ENCODE assay signal across 8 cellular contexts in the genomic region with DNA sequence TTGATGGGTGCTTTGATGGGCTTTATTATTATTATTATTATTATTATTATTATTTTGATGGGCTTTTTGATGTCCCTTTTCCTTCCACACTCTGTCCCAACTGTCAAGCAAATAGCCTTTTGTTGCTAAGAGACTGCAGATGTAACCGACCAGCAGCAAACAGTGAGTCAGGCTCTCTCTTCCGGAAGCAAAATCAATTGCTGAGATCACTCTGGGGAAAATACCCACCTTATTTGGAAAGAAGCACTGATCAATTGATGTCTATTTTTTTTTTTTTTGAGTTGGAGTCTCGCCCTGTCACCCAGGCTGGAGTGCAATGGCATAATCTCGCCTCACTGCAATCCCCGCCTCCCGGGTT. TPM values are rescaled to one million over a fixed set of nuclear protein-coding genes. Genes with fewer than 3 reads are reported as not detected.
DNase-seq lines count a peak whose midpoint lies in the region; ATAC-seq and TF ChIP-seq lines count a peak whose summit lies in the region.

No MANE protein-coding gene starts in this region.

- DNase-seq in NOMO-1 treated with DMSO at 0.1 percent for 48 hours (lab: John Stamatoyannopoulos, UW; ENCODE audit: unreplicated experiment): peak; percentile 56
- DNase-seq in NOMO-1 treated with dmso at 0.1 percent for 144 hours (lab: John Stamatoyannopoulos, UW; ENCODE audit: unreplicated experiment): no peak
- no peak for DNase-seq in RWPE2 (ENCODE audit: low spot score)
- DNase-seq in chondrocyte (ENCODE audit: low spot score): no peak
- peak; percentile 29 for DNase-seq in mucosa of gallbladder (ENCODE audit: low spot score)
- DNase-seq in aorta: no peak
- no peak for DNase-seq in NCI-H1417 treated with DMSO at 0.1 percent for 48 hours (lab: John Stamatoyannopoulos, UW)
- no peak for DNase-seq in KBM-7

- H3K4me3 Mint-ChIP-seq in chondrocyte (ENCODE audit: unreplicated experiment): peak overlapping the region; percentile 60

- H3K27ac Mint-ChIP-seq in chondrocyte (ENCODE audit: unreplicated experiment): peak overlapping the region; percentile 98

- H3K4me1 ChIP-seq in RWPE2 (ENCODE audit: insufficient read depth, poor library complexity, severe bottlenecking) (peaks cover 49% of the 10 kb centered on the region), aorta (ENCODE audit: control insufficient read depth in 1 of 2, insufficient read depth in 2 of 2, low read length in 2 of 2) (peaks cover 0 to 2% of the 10 kb centered on the region in 2 donors)

- H3K36me3 ChIP-seq in RWPE2 (ENCODE audit: low read depth) (peaks cover 74% of the 10 kb centered on the region), aorta (ENCODE audit: control insufficient read depth in 1 of 2, insufficient read depth in 2 of 2, low read length in 1 of 2) (no peaks in the 10 kb centered on the region)

- no peaks in the 10 kb centered on the region for H3K9me3 Mint-ChIP-seq in chondrocyte (ENCODE audit: low read depth)

- in situ Hi-C loops in KBM-7 (cut with MboI; ENCODE audit: low pct_unique_long_range_greater_than_20kb, low sequenced_read_pairs): no loop called here

- H3K27me3 Mint-ChIP-seq in chondrocyte (ENCODE audit: low read depth): no peaks in the 10 kb centered on the region

- 47 to 50% methylated on average over 6 of the region's 6 CpGs for WGBS in aorta, 2 donors

- H3K27ac ChIP-seq in RWPE2 (ENCODE audit: poor library complexity, severe bottlenecking) (peak overlapping the region; percentile 97), aorta (ENCODE audit: low read depth in 1 of 2, low read length in 2 of 2) (peak overlapping the region; percentile 74 to 97)

- no peaks in the 10 kb centered on the region for H3K9me3 ChIP-seq in RWPE2 (ENCODE audit: severe bottlenecking)
- H3K9me3 ChIP-seq in aorta (ENCODE audit: control insufficient read depth, low read length): no peaks in the 10 kb centered on the region

- TF ChIP-seq CTCF in RWPE2 (IDR thresholded peaks at IDR 0.05; ENCODE audit: poor library complexity, severe bottlenecking) (no peak), chondrocyte (IDR thresholded peaks at IDR 0.05) (no peak)

- intact Hi-C loops in aorta (cut with DNase I): loop anchor here in 1 of 2 donors (5.0 kb wide), 1 partner anchor 55 kb away; no protein-coding TSS in a partner anchor

- peaks cover 77% of the 10 kb centered on the region for H3K4me1 Mint-ChIP-seq in chondrocyte (ENCODE audit: low read depth)

- no peak for ATAC-seq in RWPE2 (ENCODE audit: low read depth)
- no peak for ATAC-seq in aorta (ENCODE audit: low FRiP score)

- no peaks in the 10 kb centered on the region for H3K27me3 ChIP-seq in RWPE2 (ENCODE audit: insufficient read depth, poor library complexity, severe bottlenecking)
- no peaks in the 10 kb centered on the region for H3K27me3 ChIP-seq in aorta (ENCODE audit: control insufficient read depth in 1 of 2, insufficient read depth in 2 of 2, low read length in 1 of 2)

- peaks cover 9% of the 10 kb centered on the region for H3K36me3 Mint-ChIP-seq in chondrocyte (ENCODE audit: low read depth)

- peak overlapping the region; percentile 78 for H3K4me3 ChIP-seq in RWPE2 (ENCODE audit: severe bottlenecking)
- H3K4me3 ChIP-seq in aorta (ENCODE audit: low read length in 2 of 2): no peak overlapping the region

RNA-seq across cellular contexts. Expression of gene LDLR, which starts 2.9 kb away (rescaled TPM):
- total RNA-seq in chondrocyte (76.8 to 121 TPM (median 117 TPM) in 3 replicates), mucosa of gallbladder (190 TPM), aorta (10 to 100 TPM; 50.4 to 94.0 TPM)
- 1 to 10 TPM; 3.4 to 9.5 TPM for polyA plus RNA-seq in aorta

Comparison
In these comparisons a context has a peak if more than half of its experiments do, and no peak if none do; other contexts are left out.
1. DNase-seq: peak in NOMO-1 treated with DMSO at 0.1 percent for 48 hours (single experiment) and mucosa of gallbladder (single experiment); none in NOMO-1 treated with dmso at 0.1 percent for 144 hours (single experiment), RWPE2 (single experiment), chondrocyte (single experiment), aorta (0 of 2), NCI-H1417 treated with DMSO at 0.1 percent for 48 hours (single experiment) and KBM-7 (single experiment).